Comparison of ENCODE assay signal across 13 cellular contexts in genomic region chr1:99557556-99558256, GRCh38.
DNase-seq lines count a peak whose midpoint lies in the region; ATAC-seq, FAIRE-seq and TF ChIP-seq lines count a peak whose summit lies in the region.
"Had no signal": no experiment of that assay in that cellular context is flagged by ENCODE, and none has a peak within 500 bp of the region (broad histone marks: within the 10 kb centered on the region; RNA-seq: fewer than 3 reads in every experiment).

No MANE protein-coding gene starts in this region.

- no peak overlapping the region for H2BK15ac ChIP-seq in mesenchymal stem cell (ENCODE audit: low read depth, poor library complexity, severe bottlenecking)

- in situ Hi-C loops in astrocyte of the spinal cord (cut with HindIII; ENCODE audit: low sequenced_read_pairs) (no loop called here), KBM-7 (cut with MboI; ENCODE audit: low pct_unique_long_range_greater_than_20kb, low sequenced_read_pairs) (no loop called here)

- H2BK5ac ChIP-seq in mesenchymal stem cell (ENCODE audit: low read depth, low read length, poor library complexity, severe bottlenecking) = peak overlapping the region; percentile 60

- H2BK120ac ChIP-seq in mesenchymal stem cell (ENCODE audit: low read depth, low read length) = no peak overlapping the region

- H3K9me3 ChIP-seq in mesenchymal stem cell (ENCODE audit: control insufficient read depth, low read length) (no peaks in the 10 kb centered on the region), neural progenitor cell (ENCODE audit: low read depth) (no peaks in the 10 kb centered on the region), small intestine (ENCODE audit: control insufficient read depth, low read depth) (no peaks in the 10 kb centered on the region)

- H3K4me2 ChIP-seq in mesenchymal stem cell (ENCODE audit: low read length, poor library complexity, severe bottlenecking) (no peak overlapping the region), neural progenitor cell (no peak overlapping the region)
- H3K4me2 ChIP-seq: hepatocyte had no signal

- no peak overlapping the region for H4K8ac ChIP-seq in mesenchymal stem cell (ENCODE audit: low read length)

- H3K9me3 Mint-ChIP-seq in neural progenitor cell = peaks cover 4% of the 10 kb centered on the region
- H3K9me3 Mint-ChIP-seq: stimulated activated naive CD8-positive, alpha-beta T cell treated with anti-CD3 and anti-CD28 coated beads, Interleukin-15, Interleukin-2, amounts not matched to agents 100 ng/mL and 50 ng/mL, for 24 hours had no signal

- no peak for TF ChIP-seq CTCF in astrocyte of the spinal cord (IDR thresholded peaks at IDR 0.05; ENCODE audit: low read depth, low read length)
- TF ChIP-seq CTCF in neural progenitor cell (IDR thresholded peaks at IDR 0.05) = no peak

- no peak for FAIRE-seq in small intestine (lab: Jason Lieb, UNC)

- no peak overlapping the region for H3K23ac ChIP-seq in mesenchymal stem cell (ENCODE audit: low read length in 2 of 2)

- H3K9ac ChIP-seq in mesenchymal stem cell (ENCODE audit: low read length) (peak overlapping the region; percentile 31), neural progenitor cell (no peak overlapping the region)

- H3K36me3 ChIP-seq in mesenchymal stem cell (ENCODE audit: control insufficient read depth in 1 of 2, insufficient read depth in 2 of 2, low read depth in 1 of 2, low read length in 2 of 2) (no peaks in the 10 kb centered on the region), neural progenitor cell (no peaks in the 10 kb centered on the region), small intestine (ENCODE audit: control insufficient read depth in 2 of 2, insufficient read depth in 2 of 2, low read length in 2 of 2) (no peaks in the 10 kb centered on the region)

- no peaks in the 10 kb centered on the region for H3K79me2 ChIP-seq in neural progenitor cell (ENCODE audit: low read depth)
- H3K79me2 ChIP-seq: hepatocyte had no signal

- no peaks in the 10 kb centered on the region for H3K79me1 ChIP-seq in mesenchymal stem cell (replicated peaks; ENCODE audit: low read length, poor library complexity, severe bottlenecking)

- no peaks in the 10 kb centered on the region for H3K36me3 Mint-ChIP-seq in neural progenitor cell

- H3K27ac ChIP-seq in mesenchymal stem cell (ENCODE audit: low read length, poor library complexity, severe bottlenecking) (peak overlapping the region; percentile 90), neural progenitor cell (no peak overlapping the region), small intestine (ENCODE audit: low read depth in 1 of 2, low read length in 1 of 2) (no peak overlapping the region)
- H3K27ac ChIP-seq: hepatocyte had no signal

- no peak overlapping the region for H2BK12ac ChIP-seq in mesenchymal stem cell (ENCODE audit: low read length in 2 of 2)

- H2AFZ ChIP-seq in mesenchymal stem cell (ENCODE audit: low read depth, low read length) (no peak overlapping the region), neural progenitor cell (replicated peaks) (no peak overlapping the region)
- H2AFZ ChIP-seq: hepatocyte had no signal

- H3K4me1 ChIP-seq in mesenchymal stem cell (ENCODE audit: control insufficient read depth, insufficient read depth, low read depth, low read length) (peaks cover 6% of the 10 kb centered on the region), neural progenitor cell (peaks cover 7% of the 10 kb centered on the region), small intestine (ENCODE audit: control insufficient read depth in 2 of 2, insufficient read depth in 1 of 2, low read depth in 1 of 2, low read length in 1 of 2) (no peaks in the 10 kb centered on the region)

- no peak overlapping the region for H3K18ac ChIP-seq in mesenchymal stem cell (ENCODE audit: low read depth in 1 of 2, low read length in 2 of 2)

- H3K4me3 ChIP-seq in astrocyte of the spinal cord (ENCODE audit: low read depth, low read length) = no peak overlapping the region
- H3K4me3 ChIP-seq in mesenchymal stem cell (ENCODE audit: insufficient read depth in 1 of 2, low read depth in 1 of 2, low read length in 2 of 2) = no peak overlapping the region
- H3K4me3 ChIP-seq in neural progenitor cell = no peak overlapping the region
- H3K4me3 ChIP-seq in small intestine (ENCODE audit: low read depth in 1 of 2, low read length in 2 of 2) = no peak overlapping the region
- H3K4me3 ChIP-seq: hepatocyte had no signal

- H4K91ac ChIP-seq in mesenchymal stem cell (ENCODE audit: low read length) = no peak overlapping the region

- H3K27ac Mint-ChIP-seq in neural progenitor cell = no peak overlapping the region
- H3K27ac Mint-ChIP-seq: stimulated activated naive CD8-positive, alpha-beta T cell treated with anti-CD3 and anti-CD28 coated beads, Interleukin-15, Interleukin-2, amounts not matched to agents 100 ng/mL and 50 ng/mL, for 24 hours; T-helper 1 cell treated with Interleukin-12 subunit alpha and Interleukin-12 subunit beta and Interleukin-4 antibody, amounts not matched to agents 30 μg/mL and 1 μg/mL, for 36 hours had no signal

- H3K14ac ChIP-seq in mesenchymal stem cell (ENCODE audit: low read length in 2 of 2) = no peak overlapping the region

- peaks cover 11% of the 10 kb centered on the region for H3K4me1 Mint-ChIP-seq in neural progenitor cell

- peak overlapping the region; percentile 99 for H2AK5ac ChIP-seq in mesenchymal stem cell (ENCODE audit: low read length, severe bottlenecking)

- no peaks in the 10 kb centered on the region for H3F3A ChIP-seq in neural progenitor cell (ENCODE audit: low read depth)

- no peaks in the 10 kb centered on the region for H3K27me3 Mint-ChIP-seq in neural progenitor cell (ENCODE audit: insufficient read depth, low read depth)
- H3K27me3 Mint-ChIP-seq: stimulated activated naive CD8-positive, alpha-beta T cell treated with anti-CD3 and anti-CD28 coated beads, Interleukin-15, Interleukin-2, amounts not matched to agents 100 ng/mL and 50 ng/mL, for 24 hours had no signal

- DNase-seq in astrocyte of the spinal cord (ENCODE audit: low read depth, low spot score) = peak; percentile 77
- peak; percentile 61 for DNase-seq in mesenchymal stem cell
- no peak for DNase-seq in KBM-7
- DNase-seq in neural progenitor cell (ENCODE audit: low spot score) = no peak
- no peak for DNase-seq in pons (ENCODE audit: low spot score)
- DNase-seq in small intestine = no peak
- DNase-seq: caudate nucleus, NCI-H82 had no signal

- no peaks in the 10 kb centered on the region for H4K20me1 ChIP-seq in neural progenitor cell (ENCODE audit: low read depth)

- H3K27me3 ChIP-seq in mesenchymal stem cell (ENCODE audit: control insufficient read depth in 1 of 2, insufficient read depth in 1 of 2, low read length in 2 of 2) = no peaks in the 10 kb centered on the region
- H3K27me3 ChIP-seq in neural progenitor cell = no peaks in the 10 kb centered on the region
- H3K27me3 ChIP-seq in small intestine (ENCODE audit: control insufficient read depth in 2 of 2, insufficient read depth in 2 of 2, low read length in 2 of 2) = no peaks in the 10 kb centered on the region
- H3K27me3 ChIP-seq: hepatocyte had no signal

- ATAC-seq in GM18517 (IDR thresholded peaks at IDR 0.05; ENCODE audit: unreplicated experiment) = peak; percentile 58
- ATAC-seq in HG03342 (IDR thresholded peaks at IDR 0.05; ENCODE audit: unreplicated experiment) = peak; percentile 68

- H3K4ac ChIP-seq in mesenchymal stem cell (ENCODE audit: low read depth in 1 of 2, low read length in 2 of 2) = no peak overlapping the region

- no peak overlapping the region for H3K4me3 Mint-ChIP-seq in neural progenitor cell
- H3K4me3 Mint-ChIP-seq: stimulated activated naive CD8-positive, alpha-beta T cell treated with anti-CD3 and anti-CD28 coated beads, Interleukin-15, Interleukin-2, amounts not matched to agents 100 ng/mL and 50 ng/mL, for 24 hours; T-helper 1 cell treated with Interleukin-12 subunit alpha and Interleukin-12 subunit beta and Interleukin-4 antibody, amounts not matched to agents 30 μg/mL and 1 μg/mL, for 36 hours had no signal

- 87% methylated on average over 3 of the region's 3 CpGs for WGBS in mesenchymal stem cell
- WGBS in small intestine, 3 donors = 59 to 80% (median 70%) methylated on average over 3 of the region's 3 CpGs

Comparison
In these comparisons a context has a peak if more than half of its experiments do, and no peak if none do; other contexts are left out.
1. DNase-seq: peak in astrocyte of the spinal cord (single experiment) and mesenchymal stem cell (single experiment); none in KBM-7 (single experiment), neural progenitor cell (single experiment), pons (single experiment) and small intestine (single experiment).